ENCODE assay signal across 9 cellular contexts in the genomic region with DNA sequence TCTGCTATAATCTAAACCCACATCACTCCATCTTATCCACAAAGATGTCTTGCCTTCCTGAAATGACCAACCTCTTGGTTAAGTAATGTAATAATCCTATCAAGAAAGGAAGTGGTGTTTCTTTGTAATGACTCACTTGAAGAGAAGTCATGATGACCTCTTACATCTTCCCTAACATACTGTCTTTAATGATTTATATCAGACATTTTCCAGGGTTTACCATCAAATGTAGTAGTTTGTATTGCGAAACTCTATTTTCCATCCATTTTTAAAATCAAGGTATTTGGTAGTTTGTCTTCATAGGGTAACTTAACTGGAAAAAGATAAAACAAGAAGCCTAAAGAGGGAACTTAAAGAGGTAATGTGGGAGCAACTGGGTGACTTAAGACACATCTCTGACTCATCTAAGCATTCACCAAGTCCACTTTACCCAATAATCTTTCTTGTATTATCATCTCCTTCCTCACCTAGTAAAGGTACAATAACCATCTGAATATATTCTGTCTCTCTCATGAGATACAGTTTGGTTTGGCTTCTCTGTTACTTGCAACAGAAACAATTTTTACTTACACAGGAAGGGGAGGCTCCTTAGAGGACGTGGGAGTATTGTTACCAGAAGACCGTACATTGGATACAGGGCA. TPM values are rescaled to one million over a fixed set of nuclear protein-coding genes. Genes with fewer than 3 reads are reported as not detected.
A peak's percentile ranks its signal among the peaks of the same experiment; 100 is the strongest.
DNase-seq lines count a peak whose midpoint lies in the region; ATAC-seq and TF ChIP-seq lines count a peak whose summit lies in the region.
"Had no signal": no experiment of that assay in that cellular context is flagged by ENCODE, and none has a peak within 500 bp of the region (broad histone marks: within the 10 kb centered on the region; RNA-seq: fewer than 3 reads in every experiment).

No MANE protein-coding gene starts in this region.

- H3K79me2 ChIP-seq in OCI-LY3 (ENCODE audit: low read length) = no peaks in the 10 kb centered on the region; the same call in 1 of the 2 replicates

- H2AFZ ChIP-seq in OCI-LY3 (ENCODE audit: low read depth, low read length) = no peak overlapping the region

- in situ Hi-C loops in Caki2 (cut with HindIII; ENCODE audit: low pct_unique_long_range_greater_than_20kb, low sequenced_read_pairs) = no loop called here

- peak overlapping the region; percentile 26 for H3K27ac ChIP-seq in OCI-LY3 (ENCODE audit: low read length)

- DNase-seq in Caki2 (ENCODE audit: low read depth) (peak; percentile 12), epithelial cell of esophagus (ENCODE audit: low read depth) (peak; percentile 71), GM19238 (ENCODE audit: insufficient read length, low spot score) (no peak), DMS79 treated with DMSO at 0.1 percent for 48 hours (lab: John Stamatoyannopoulos, UW) (no peak)
- DNase-seq: foreskin melanocyte had no signal

- H3K27me3 ChIP-seq in OCI-LY3 (ENCODE audit: low read depth, low read length) = no peaks in the 10 kb centered on the region

- peaks cover 53% of the 10 kb centered on the region for H3K4me1 ChIP-seq in OCI-LY3 (ENCODE audit: low read length)

- no peak overlapping the region for H3K9ac ChIP-seq in OCI-LY3 (ENCODE audit: low read length)

- peak; percentile 35 for ATAC-seq in GM21825 (IDR thresholded peaks at IDR 0.05; ENCODE audit: unreplicated experiment)
- no peak for ATAC-seq in HG02571 (IDR thresholded peaks at IDR 0.05; ENCODE audit: unreplicated experiment)
- no peak for ATAC-seq in GM21515 (IDR thresholded peaks at IDR 0.05; ENCODE audit: unreplicated experiment)

- H3K4me3 ChIP-seq in OCI-LY3 (ENCODE audit: low read length) = no peak overlapping the region
- no peak overlapping the region for H3K4me3 ChIP-seq in epithelial cell of esophagus (ENCODE audit: low read length)

- no peaks in the 10 kb centered on the region for H3K36me3 ChIP-seq in OCI-LY3 (replicated peaks; ENCODE audit: low read depth, low read length)

- H4K20me1 ChIP-seq in OCI-LY3 (ENCODE audit: insufficient read depth, low read length) = no peaks in the 10 kb centered on the region

- H3K4me2 ChIP-seq in OCI-LY3 (ENCODE audit: low read length) = peak overlapping the region; percentile 31

- no peak for TF ChIP-seq CTCF in OCI-LY3 (IDR thresholded peaks at IDR 0.05; ENCODE audit: low read depth, low read length)
- TF ChIP-seq CTCF in epithelial cell of esophagus (IDR thresholded peaks at IDR 0.05; ENCODE audit: insufficient read depth, low read depth, low read length, missing control alignments) = no peak

- no peaks in the 10 kb centered on the region for H3K9me3 ChIP-seq in OCI-LY3 (ENCODE audit: insufficient read depth, low read length)

RNA-seq across cellular contexts. Expression of a gene that starts 5.7 kb away (rescaled TPM):
- total RNA-seq in Caki2 (2014; rRNA removed; shearing (Covaris generic); ENCODE audit: low replicate concordance) = 24.7 and 45.4 TPM in 2 replicates

RNA-seq across cellular contexts. Expression of a gene that starts 41.7 kb away (rescaled TPM):
- total RNA-seq in Caki2 (2014; rRNA removed; shearing (Covaris generic); ENCODE audit: low replicate concordance) = 10.5 and 14.9 TPM in 2 replicates

Comparison
In these comparisons a context has a peak if more than half of its experiments do, and no peak if none do; other contexts are left out.
1. DNase-seq: peak in Caki2 (single experiment) and epithelial cell of esophagus (single experiment); none in GM19238 (single experiment) and DMS79 treated with DMSO at 0.1 percent for 48 hours (single experiment).